ENCODE assay signal across 8 cellular contexts in genomic region chr1:234607091-234608025, GRCh38. TPM values are rescaled to one million over a fixed set of nuclear protein-coding genes. Genes with fewer than 3 reads are reported as not detected.
A peak's percentile ranks its signal among the peaks of the same experiment; 100 is the strongest.
DNase-seq lines count a peak whose midpoint lies in the region; ATAC-seq and TF ChIP-seq lines count a peak whose summit lies in the region.

No MANE protein-coding gene starts in this region.

- peak in 4 of 5 donors; percentile 35 to 53 (median 40) for DNase-seq in CD4-positive, alpha-beta memory T cell
- DNase-seq in RPMI8226: peak; percentile 72
- DNase-seq in body of pancreas: peak; percentile 49 to 58 (median 54)
- DNase-seq in middle frontal gyrus (ENCODE audit: extremely low spot score, low spot score): no peak

- H3K4me3 Mint-ChIP-seq in CD4-positive, alpha-beta memory T cell: peak overlapping the region; percentile 94 to 100 (median 95)
- peak overlapping the region; percentile 99 for H3K4me3 Mint-ChIP-seq in stimulated activated naive CD8-positive, alpha-beta T cell treated with anti-CD3 and anti-CD28 coated beads, Interleukin-15, Interleukin-2, amounts not matched to agents 100 ng/mL and 50 ng/mL, for 24 hours

- TF ChIP-seq CTCF in body of pancreas (IDR thresholded peaks at IDR 0.05): peak in 3 of 7 experiments; percentile 32 to 38 (median 33)

- H3K9me3 ChIP-seq in CD4-positive, alpha-beta memory T cell (ENCODE audit: control insufficient read depth in 1 of 2, low read length in 2 of 2): no peaks in the 10 kb centered on the region
- no peaks in the 10 kb centered on the region for H3K9me3 ChIP-seq in HUES48 (ENCODE audit: control insufficient read depth, insufficient read depth, low read length)
- H3K9me3 ChIP-seq in body of pancreas: no peaks in the 10 kb centered on the region

- intact Hi-C loops in CD4-positive, alpha-beta memory T cell (cut with micrococcal nuclease): no loop called here
- intact Hi-C loops in body of pancreas (cut with DNase I): no loop called here

- CTCF ChIA-PET in CD4-positive, alpha-beta memory T cell (lab: Charles Lee; ENCODE audit: partially characterized antibody): interaction anchor here (1.1 to 4.1 kb wide), 2 partner anchors 10 to 118 kb away, joined by 3 to 18 read pairs; no protein-coding TSS in a partner anchor

- H3K27ac ChIP-seq in CD4-positive, alpha-beta memory T cell (ENCODE audit: low read depth, low read length): peak overlapping the region; percentile 96
- H3K27ac ChIP-seq in HUES48 (ENCODE audit: low read depth, low read length) (peak overlapping the region; percentile 73), body of pancreas (peak overlapping the region; percentile 99 to 100 (median 100)), layer of hippocampus (ENCODE audit: low read depth, low read length) (peak overlapping the region; percentile 99)

- ATAC-seq in body of pancreas: no peak
- no peak for ATAC-seq in GM18517 (IDR thresholded peaks at IDR 0.05; ENCODE audit: unreplicated experiment)

- peaks cover 27% of the 10 kb centered on the region for H3K36me3 ChIP-seq in CD4-positive, alpha-beta memory T cell (ENCODE audit: insufficient read depth, low read length)
- H3K36me3 ChIP-seq in HUES48 (ENCODE audit: control insufficient read depth, insufficient read depth, low read length) (peaks cover 39% of the 10 kb centered on the region), body of pancreas (replicated peaks in 1 of 2; ENCODE audit: insufficient read depth in 1 of 2, low read depth in 2 of 2) (peaks cover 3 to 4% of the 10 kb centered on the region in 2 donors)

- H3K4me1 ChIP-seq in CD4-positive, alpha-beta memory T cell (ENCODE audit: insufficient read depth, low read length): peaks cover 58% of the 10 kb centered on the region
- peaks cover 65% of the 10 kb centered on the region for H3K4me1 ChIP-seq in HUES48 (ENCODE audit: control insufficient read depth, insufficient read depth, low read length)
- H3K4me1 ChIP-seq in body of pancreas: peaks cover 32% of the 10 kb centered on the region

- H3K27ac Mint-ChIP-seq in CD4-positive, alpha-beta memory T cell: peak overlapping the region; percentile 97 to 100 (median 99)
- peak overlapping the region; percentile 98 for H3K27ac Mint-ChIP-seq in stimulated activated naive CD8-positive, alpha-beta T cell treated with anti-CD3 and anti-CD28 coated beads, Interleukin-15, Interleukin-2, amounts not matched to agents 100 ng/mL and 50 ng/mL, for 24 hours

- peaks cover 36 to 79% (median 53%) of the 10 kb centered on the region in 4 donors for H3K4me1 Mint-ChIP-seq in CD4-positive, alpha-beta memory T cell
- peaks cover 67% of the 10 kb centered on the region for H3K4me1 Mint-ChIP-seq in stimulated activated naive CD8-positive, alpha-beta T cell treated with anti-CD3 and anti-CD28 coated beads, Interleukin-15, Interleukin-2, amounts not matched to agents 100 ng/mL and 50 ng/mL, for 24 hours (ENCODE audit: low read depth)

- peak overlapping the region; percentile 77 to 92 for H3K4me3 ChIP-seq in CD4-positive, alpha-beta memory T cell (ENCODE audit: low read length in 2 of 2)
- peak overlapping the region; percentile 65 for H3K4me3 ChIP-seq in HUES48 (ENCODE audit: low read depth, low read length)
- peak overlapping the region; percentile 7 to 61 for H3K4me3 ChIP-seq in body of pancreas

- H3K27me3 Mint-ChIP-seq in CD4-positive, alpha-beta memory T cell: peaks cover 0 to 6% of the 10 kb centered on the region in 2 donors
- H3K27me3 Mint-ChIP-seq in stimulated activated naive CD8-positive, alpha-beta T cell treated with anti-CD3 and anti-CD28 coated beads, Interleukin-15, Interleukin-2, amounts not matched to agents 100 ng/mL and 50 ng/mL, for 24 hours: no peaks in the 10 kb centered on the region

- H3K27me3 ChIP-seq in CD4-positive, alpha-beta memory T cell (ENCODE audit: insufficient read depth, low read length): no peaks in the 10 kb centered on the region
- H3K27me3 ChIP-seq in HUES48 (ENCODE audit: control insufficient read depth, insufficient read depth, low read length): no peaks in the 10 kb centered on the region
- H3K27me3 ChIP-seq in body of pancreas: no peaks in the 10 kb centered on the region
- H3K27me3 ChIP-seq in layer of hippocampus (ENCODE audit: control insufficient read depth, insufficient read depth, low read length): no peaks in the 10 kb centered on the region

- H3K9ac ChIP-seq in HUES48 (ENCODE audit: low read depth, low read length): no peak overlapping the region

- 0 to 1% methylated on average over 22 of the region's 22 CpGs for WGBS in body of pancreas, 2 donors

- H3K36me3 Mint-ChIP-seq in CD4-positive, alpha-beta memory T cell: peaks cover 45 to 56% of the 10 kb centered on the region in 2 donors
- peaks cover 64% of the 10 kb centered on the region for H3K36me3 Mint-ChIP-seq in stimulated activated naive CD8-positive, alpha-beta T cell treated with anti-CD3 and anti-CD28 coated beads, Interleukin-15, Interleukin-2, amounts not matched to agents 100 ng/mL and 50 ng/mL, for 24 hours (ENCODE audit: low read depth)

- TF ChIP-seq POLR2A in body of pancreas (IDR thresholded peaks at IDR 0.05): no peak

- POLR2A ChIA-PET in CD4-positive, alpha-beta memory T cell (lab: Charles Lee; ENCODE audit: partially characterized antibody): interaction anchor here (1.2 to 10.8 kb wide), 7 partner anchors 117 to 371 kb away, joined by 3 to 272 read pairs (median 6); no protein-coding TSS in a partner anchor

- H3K9me3 Mint-ChIP-seq in CD4-positive, alpha-beta memory T cell: peaks cover 0 to 10% (median 0%) of the 10 kb centered on the region in 8 donors
- H3K9me3 Mint-ChIP-seq in stimulated activated naive CD8-positive, alpha-beta T cell treated with anti-CD3 and anti-CD28 coated beads, Interleukin-15, Interleukin-2, amounts not matched to agents 100 ng/mL and 50 ng/mL, for 24 hours: no peaks in the 10 kb centered on the region

RNA-seq across cellular contexts. Expression of gene IRF2BP2, which starts 2.6 kb away (rescaled TPM):
- total RNA-seq in CD4-positive, alpha-beta memory T cell: 100 to 1,000 TPM; 162 to 164 TPM
- polyA plus RNA-seq in CD4-positive, alpha-beta memory T cell: 10 to 100 TPM; 23.9 to 43.0 TPM
- 10 to 100 TPM; 82.7 to 83.3 TPM for total RNA-seq in body of pancreas

Comparison
In these comparisons a context has a peak if more than half of its experiments do, and no peak if none do; other contexts are left out.
1. H3K4me3 ChIP-seq: peak in every context shown above with its lines; median percentile 84 in CD4-positive, alpha-beta memory T cell; 65 in HUES48; 34 in body of pancreas.